In the genomic region with DNA sequence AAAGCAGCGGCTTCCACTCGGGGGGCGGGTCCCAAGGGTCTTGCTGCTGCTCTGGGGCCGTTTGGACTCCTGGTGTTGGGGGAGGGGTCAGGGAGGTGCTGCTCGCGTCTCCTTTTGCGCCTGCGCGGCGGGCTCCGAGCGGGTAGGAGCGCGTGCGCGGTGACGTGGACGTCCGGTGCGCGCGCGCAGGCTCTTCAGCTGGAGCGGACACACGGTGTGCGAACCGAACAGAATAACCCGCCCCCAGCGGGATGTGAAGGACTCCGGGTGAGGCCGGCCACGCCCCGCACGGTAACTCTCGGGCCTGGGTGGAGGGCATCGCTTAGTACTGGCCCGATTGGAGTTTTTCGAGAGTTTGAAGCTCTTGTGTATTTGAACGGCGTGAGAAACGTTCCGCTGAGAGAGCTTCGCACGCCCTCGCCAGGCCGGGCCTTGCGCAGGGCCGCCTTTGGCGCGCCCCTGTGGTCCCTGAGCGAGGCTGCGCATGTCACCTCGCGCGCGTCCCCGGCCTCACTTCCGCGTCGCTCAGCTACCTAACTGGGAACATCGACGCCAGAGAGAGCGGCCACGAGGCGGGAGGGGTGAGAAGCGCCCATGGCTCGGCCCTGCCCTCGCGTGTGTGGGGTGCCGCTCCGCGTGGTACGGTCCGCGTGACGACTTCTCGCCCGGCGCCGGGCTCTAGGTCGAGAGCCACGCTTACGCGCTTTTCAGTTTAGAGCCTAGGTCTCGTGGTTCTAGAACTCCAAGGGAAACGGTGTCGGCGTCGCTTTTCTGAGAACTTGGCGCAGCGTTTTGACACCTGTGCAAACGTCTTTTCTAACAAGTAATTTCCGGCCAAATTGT, we compare ENCODE assay signal across 8 cellular contexts. TPM values are rescaled to one million over a fixed set of nuclear protein-coding genes. Genes with fewer than 3 reads are reported as not detected.
A peak's percentile ranks its signal among the peaks of the same experiment; 100 is the strongest.
DNase-seq lines count a peak whose midpoint lies in the region; ATAC-seq and TF ChIP-seq lines count a peak whose summit lies in the region.

A gene (plus strand): TSS at position 171 of the 843 bp plus-strand sequence.

- H3K4me1 ChIP-seq in HUES64 (ENCODE audit: insufficient read depth, low read length) (peaks cover 14% of the 10 kb centered on the region), PC-3 (ENCODE audit: insufficient read depth, low read length) (peaks cover 31% of the 10 kb centered on the region)

- peaks cover 28% of the 10 kb centered on the region for H3K27me3 Mint-ChIP-seq in activated T-helper 1 cell treated with anti-CD3 and anti-CD28 coated beads, Interleukin-12 subunit alpha, Interleukin-12 subunit beta, Interleukin-2, Interleukin-4 antibody, amounts not matched to agents 30 ng/mL and 10 ng/mL and 1 ng/mL, durations not matched to agents 14 hours and 24 hours and 36 hours (ENCODE audit: insufficient read depth)
- H3K27me3 Mint-ChIP-seq in naive thymus-derived CD8-positive, alpha-beta T cell: no peaks in the 10 kb centered on the region

- TF ChIP-seq CTCF in PC-3 (conservative IDR thresholded peaks at IDR 0.05; ENCODE audit: low read depth, low read length): peak; percentile 16; the same call in 1 of the 2 replicates
- TF ChIP-seq CTCF in fibroblast of mammary gland (conservative IDR thresholded peaks at IDR 0.05; ENCODE audit: control insufficient read depth, insufficient read depth, low read depth, low read length): no peak

- peak within 1 kb of the TSS; percentile 86 for H3K4me2 ChIP-seq in PC-3 (ENCODE audit: low read length)

- intact Hi-C loops in PC-3 (cut with micrococcal nuclease): loop anchor here (1.0 to 5.0 kb wide), 2 partner anchors 39 to 58 kb away; no protein-coding TSS in a partner anchor
- intact Hi-C loops in activated T-helper 1 cell treated with anti-CD3 and anti-CD28 coated beads, Interleukin-12 subunit alpha, Interleukin-12 subunit beta, Interleukin-2, Interleukin-4 antibody, amounts not matched to agents 30 ng/mL and 10 ng/mL and 1 ng/mL, durations not matched to agents 14 hours and 24 hours and 36 hours (cut with micrococcal nuclease): loop anchor here (1.0 to 10.0 kb wide), 7 partner anchors 31 to 1674 kb away; a partner anchor contains a TSS

- H3K79me2 ChIP-seq in PC-3 (ENCODE audit: low read length): peaks cover 52% of the 10 kb centered on the region

- TSS peak; percentile 53 for BruUV-seq in PC-3 (replicated peaks; lab: Mats Ljungman, UMichigan)

- H3F3A ChIP-seq in PC-3 (ENCODE audit: low read length, unreplicated experiment): no peaks in the 10 kb centered on the region

- under 1% methylated on average over 93 of the region's 93 CpGs for WGBS in HUES64

- peaks cover 8% of the 10 kb centered on the region for H3K9me3 Mint-ChIP-seq in activated T-helper 1 cell treated with anti-CD3 and anti-CD28 coated beads, Interleukin-12 subunit alpha, Interleukin-12 subunit beta, Interleukin-2, Interleukin-4 antibody, amounts not matched to agents 30 ng/mL and 10 ng/mL and 1 ng/mL, durations not matched to agents 14 hours and 24 hours and 36 hours
- peaks cover 0 to 2% (median 0%) of the 10 kb centered on the region in 9 donors for H3K9me3 Mint-ChIP-seq in naive thymus-derived CD8-positive, alpha-beta T cell

- H3K9me2 ChIP-seq in PC-3 (replicated peaks; ENCODE audit: low read length): no peaks in the 10 kb centered on the region

- DNase-seq in DMS 273 treated with DMSO at 0.1 percent for 48 hours (lab: John Stamatoyannopoulos, UW) (peak; percentile 43), PC-3 (peak; percentile 94), fibroblast of mammary gland (ENCODE audit: low read depth) (peak; percentile 87)
- peak; percentile 88 for DNase-seq in activated T-helper 1 cell treated with anti-CD3 and anti-CD28 coated beads, Interleukin-12 subunit alpha, Interleukin-12 subunit beta, Interleukin-2, Interleukin-4 antibody, amounts not matched to agents 30 ng/mL and 10 ng/mL and 1 ng/mL, durations not matched to agents 14 hours and 24 hours and 36 hours (ENCODE audit: low spot score)
- DNase-seq in naive thymus-derived CD8-positive, alpha-beta T cell: peak; percentile 80 to 94 (median 88)
- peak; percentile 81 to 94 (median 92) for DNase-seq in stimulated activated naive CD4-positive, alpha-beta T cell (lab: John Stamatoyannopoulos, UW)

- peaks cover 10% of the 10 kb centered on the region; the same call in 1 of the 2 replicates for H4K20me1 ChIP-seq in PC-3 (ENCODE audit: low read length)

- H3K4me3 ChIP-seq in HUES64 (ENCODE audit: low read length) (peak within 1 kb of the TSS; percentile 69), PC-3 (ENCODE audit: low read length) (peak within 1 kb of the TSS; percentile 68), fibroblast of mammary gland (ENCODE audit: control insufficient read depth, low read depth, low read length) (peak within 1 kb of the TSS; percentile 60)

- peak within 1 kb of the TSS; percentile 89 for H3K27ac ChIP-seq in HUES64 (ENCODE audit: low read depth, low read length)
- peak within 1 kb of the TSS; percentile 76 for H3K27ac ChIP-seq in PC-3 (ENCODE audit: low read length)

- no peaks in the 10 kb centered on the region for H3K36me3 ChIP-seq in HUES64 (ENCODE audit: insufficient read depth, low read length)
- no peaks in the 10 kb centered on the region for H3K36me3 ChIP-seq in PC-3 (ENCODE audit: low read depth, low read length)

- H3K4me3 Mint-ChIP-seq in activated T-helper 1 cell treated with anti-CD3 and anti-CD28 coated beads, Interleukin-12 subunit alpha, Interleukin-12 subunit beta, Interleukin-2, Interleukin-4 antibody, amounts not matched to agents 30 ng/mL and 10 ng/mL and 1 ng/mL, durations not matched to agents 14 hours and 24 hours and 36 hours: peak within 1 kb of the TSS; percentile 90
- H3K4me3 Mint-ChIP-seq in naive thymus-derived CD8-positive, alpha-beta T cell: peak within 1 kb of the TSS; percentile 83 to 99 (median 90)

- POLR2A ChIA-PET in PC-3 (lab: Charles Lee; ENCODE audit: unreplicated experiment): interaction anchor here (0.8 kb wide), 1 partner anchor 831 kb away, joined by 3 read pairs; a partner anchor contains a TSS
- POLR2A ChIA-PET in naive thymus-derived CD8-positive, alpha-beta T cell (lab: Charles Lee): interaction anchor here (0.6 to 2.3 kb wide), 20 partner anchors 8 to 831 kb away, joined by 3 to 23 read pairs (median 4); a partner anchor contains a TSS

- ATAC-seq in GM21447 (IDR thresholded peaks at IDR 0.05; ENCODE audit: unreplicated experiment) (peak; percentile 67), PC-3 (peak; percentile 78)
- peak; percentile 80 to 81 for ATAC-seq in naive thymus-derived CD8-positive, alpha-beta T cell

- peaks cover 37% of the 10 kb centered on the region for H3K4me1 Mint-ChIP-seq in activated T-helper 1 cell treated with anti-CD3 and anti-CD28 coated beads, Interleukin-12 subunit alpha, Interleukin-12 subunit beta, Interleukin-2, Interleukin-4 antibody, amounts not matched to agents 30 ng/mL and 10 ng/mL and 1 ng/mL, durations not matched to agents 14 hours and 24 hours and 36 hours (ENCODE audit: low read depth)
- peaks cover 18 to 59% (median 50%) of the 10 kb centered on the region in 4 donors for H3K4me1 Mint-ChIP-seq in naive thymus-derived CD8-positive, alpha-beta T cell

- peak within 1 kb of the TSS; percentile 80 for H3K9ac ChIP-seq in HUES64 (ENCODE audit: low read depth, low read length)
- H3K9ac ChIP-seq in PC-3 (ENCODE audit: low read length): peak within 1 kb of the TSS; percentile 75

- H3K27me3 ChIP-seq in HUES64 (ENCODE audit: insufficient read depth, low read length) (peaks cover 28% of the 10 kb centered on the region), PC-3 (ENCODE audit: low read length) (no peaks in the 10 kb centered on the region)

- peak within 1 kb of the TSS; percentile 76 for H2AFZ ChIP-seq in PC-3 (ENCODE audit: low read length)

- CTCF ChIA-PET in PC-3 (lab: Charles Lee): interaction anchor here (0.7 to 1.1 kb wide), 3 partner anchors 57 to 75 kb away, joined by 4 to 5 read pairs (median 5); no protein-coding TSS in a partner anchor

- H3K36me3 Mint-ChIP-seq in activated T-helper 1 cell treated with anti-CD3 and anti-CD28 coated beads, Interleukin-12 subunit alpha, Interleukin-12 subunit beta, Interleukin-2, Interleukin-4 antibody, amounts not matched to agents 30 ng/mL and 10 ng/mL and 1 ng/mL, durations not matched to agents 14 hours and 24 hours and 36 hours (ENCODE audit: low read depth): peaks cover 6% of the 10 kb centered on the region
- H3K36me3 Mint-ChIP-seq in naive thymus-derived CD8-positive, alpha-beta T cell: no peaks in the 10 kb centered on the region

- H3K27ac Mint-ChIP-seq in activated T-helper 1 cell treated with anti-CD3 and anti-CD28 coated beads, Interleukin-12 subunit alpha, Interleukin-12 subunit beta, Interleukin-2, Interleukin-4 antibody, amounts not matched to agents 30 ng/mL and 10 ng/mL and 1 ng/mL, durations not matched to agents 14 hours and 24 hours and 36 hours: peak within 1 kb of the TSS; percentile 91
- H3K27ac Mint-ChIP-seq in naive thymus-derived CD8-positive, alpha-beta T cell: peak within 1 kb of the TSS; percentile 89 to 99 (median 95)

- H3K9me3 ChIP-seq in HUES64 (ENCODE audit: insufficient read depth, low read depth, low read length) (no peaks in the 10 kb centered on the region), PC-3 (ENCODE audit: low read length) (no peaks in the 10 kb centered on the region)

RNA-seq across cellular contexts. Expression of the gene that starts here (rescaled TPM):
- polyA plus RNA-seq in HUES64 (2013, experiment 1 of 2): 15.5 TPM
- 19.4 TPM for polyA plus RNA-seq in HUES64 (2013, experiment 2 of 2)
- total RNA-seq in PC-3 (2014; rRNA removed): 19.0 and 21.2 TPM in 2 replicates
- 37.5 and 38.8 TPM in 2 replicates for total RNA-seq in activated T-helper 1 cell treated with anti-CD3 and anti-CD28 coated beads, Interleukin-12 subunit alpha, Interleukin-12 subunit beta, Interleukin-2, Interleukin-4 antibody, amounts not matched to agents 30 ng/mL and 10 ng/mL and 1 ng/mL, durations not matched to agents 14 hours and 24 hours and 36 hours
- total RNA-seq in naive thymus-derived CD8-positive, alpha-beta T cell: 10 to 100 TPM; 63.3 to 67.6 TPM
- 10 to 100 TPM; 12.2 to 20.6 (median 13.3) TPM for polyA plus RNA-seq in naive thymus-derived CD8-positive, alpha-beta T cell

Comparison
In these comparisons a context has a peak if more than half of its experiments do, and no peak if none do; other contexts are left out.
1. Peak in every context shown above with its lines: DNase-seq, ATAC-seq, H3K4me3 ChIP-seq and H3K27ac ChIP-seq.
2. DNase-seq: peak in every context shown above with its lines; median percentile 94 in PC-3; 92 in stimulated activated naive CD4-positive, alpha-beta T cell; 88 in activated T-helper 1 cell treated with anti-CD3 and anti-CD28 coated beads, Interleukin-12 subunit alpha, Interleukin-12 subunit beta, Interleukin-2, Interleukin-4 antibody, amounts not matched to agents 30 ng/mL and 10 ng/mL and 1 ng/mL, durations not matched to agents 14 hours and 24 hours and 36 hours; 88 in naive thymus-derived CD8-positive, alpha-beta T cell; 87 in fibroblast of mammary gland; 43 in DMS 273 treated with DMSO at 0.1 percent for 48 hours.